ENCODE assay signal across 7 cellular contexts in genomic region chr21:17612023-17612564, GRCh38. TPM values are rescaled to one million over a fixed set of nuclear protein-coding genes. Genes with fewer than 3 reads are reported as not detected.
DNase-seq lines count a peak whose midpoint lies in the region; ATAC-seq and TF ChIP-seq lines count a peak whose summit lies in the region.

No MANE protein-coding gene starts in this region.

- H3K36me3 ChIP-seq in NT2/D1 (ENCODE audit: insufficient read depth, insufficient read length, low read length): peaks cover 38% of the 10 kb centered on the region

- ATAC-seq in GM18505 (IDR thresholded peaks at IDR 0.05; ENCODE audit: unreplicated experiment): peak; percentile 6
- ATAC-seq in HG02588 (IDR thresholded peaks at IDR 0.05; ENCODE audit: unreplicated experiment): peak; percentile 2
- no peak for ATAC-seq in activated naive CD8-positive, alpha-beta T cell treated with anti-CD3 and anti-CD28 coated beads, Interleukin-2, amount 50 U/mL, for 24 hours
- ATAC-seq in left ventricle myocardium superior: peak; percentile 19

- peaks cover 36% of the 10 kb centered on the region for H3K4me1 Mint-ChIP-seq in activated naive CD8-positive, alpha-beta T cell treated with anti-CD3 and anti-CD28 coated beads, Interleukin-2, amount 50 U/mL, for 24 hours

- peak overlapping the region; percentile 86 for H3K4me3 Mint-ChIP-seq in activated naive CD8-positive, alpha-beta T cell treated with anti-CD3 and anti-CD28 coated beads, Interleukin-2, amount 50 U/mL, for 24 hours

- H3K9ac ChIP-seq in NT2/D1 (ENCODE audit: insufficient read length, low read depth): peak overlapping the region; percentile 93

- peak overlapping the region; percentile 86 for H3K4me3 ChIP-seq in NT2/D1 (ENCODE audit: insufficient read length, low read depth)

- no peaks in the 10 kb centered on the region for H3K27me3 Mint-ChIP-seq in activated naive CD8-positive, alpha-beta T cell treated with anti-CD3 and anti-CD28 coated beads, Interleukin-2, amount 50 U/mL, for 24 hours

- DNase-seq in NT2/D1 (ENCODE audit: low read depth, low spot score) (peak; percentile 43), left ventricle myocardium superior (peak; percentile 50), putamen (ENCODE audit: low spot score) (peak; percentile 17), SHP77 (lab: John Stamatoyannopoulos, UW) (no peak)
- DNase-seq in activated naive CD8-positive, alpha-beta T cell treated with anti-CD3 and anti-CD28 coated beads, Interleukin-2, amount 50 U/mL, for 24 hours: peak; percentile 29

- H3K9me3 ChIP-seq in NT2/D1 (ENCODE audit: insufficient read depth, low read length): no peaks in the 10 kb centered on the region

- intact Hi-C loops in left ventricle myocardium superior (cut with micrococcal nuclease): no loop called here

- peaks cover 35% of the 10 kb centered on the region for H3K36me3 Mint-ChIP-seq in activated naive CD8-positive, alpha-beta T cell treated with anti-CD3 and anti-CD28 coated beads, Interleukin-2, amount 50 U/mL, for 24 hours (ENCODE audit: low read depth)

- H3K27me3 ChIP-seq in NT2/D1 (ENCODE audit: insufficient read depth, insufficient read length): peaks cover 8% of the 10 kb centered on the region

- TF ChIP-seq POLR2A in GM18505 (IDR thresholded peaks at IDR 0.05; ENCODE audit: borderline replicate concordance, extremely low read depth, insufficient read depth, insufficient read length): no peak

- no peaks in the 10 kb centered on the region for H3K4me1 ChIP-seq in NT2/D1 (ENCODE audit: insufficient read depth, insufficient read length)

- H3K9me3 Mint-ChIP-seq in activated naive CD8-positive, alpha-beta T cell treated with anti-CD3 and anti-CD28 coated beads, Interleukin-2, amount 50 U/mL, for 24 hours: no peaks in the 10 kb centered on the region

- H3K27ac Mint-ChIP-seq in activated naive CD8-positive, alpha-beta T cell treated with anti-CD3 and anti-CD28 coated beads, Interleukin-2, amount 50 U/mL, for 24 hours: peak overlapping the region; percentile 85

RNA-seq across cellular contexts. Expression of gene BTG3, which starts 0.6 kb away (rescaled TPM):
- 5.5 TPM for total RNA-seq in left ventricle myocardium superior

Comparison
In these comparisons a context has a peak if more than half of its experiments do, and no peak if none do; other contexts are left out.
1. DNase-seq: peak in NT2/D1 (single experiment), activated naive CD8-positive, alpha-beta T cell treated with anti-CD3 and anti-CD28 coated beads, Interleukin-2, amount 50 U/mL, for 24 hours (single experiment), left ventricle myocardium superior (single experiment) and putamen (single experiment); none in SHP77 (0 of 2).